1 cellular context compared by ENCODE assay signal in the genomic region with DNA sequence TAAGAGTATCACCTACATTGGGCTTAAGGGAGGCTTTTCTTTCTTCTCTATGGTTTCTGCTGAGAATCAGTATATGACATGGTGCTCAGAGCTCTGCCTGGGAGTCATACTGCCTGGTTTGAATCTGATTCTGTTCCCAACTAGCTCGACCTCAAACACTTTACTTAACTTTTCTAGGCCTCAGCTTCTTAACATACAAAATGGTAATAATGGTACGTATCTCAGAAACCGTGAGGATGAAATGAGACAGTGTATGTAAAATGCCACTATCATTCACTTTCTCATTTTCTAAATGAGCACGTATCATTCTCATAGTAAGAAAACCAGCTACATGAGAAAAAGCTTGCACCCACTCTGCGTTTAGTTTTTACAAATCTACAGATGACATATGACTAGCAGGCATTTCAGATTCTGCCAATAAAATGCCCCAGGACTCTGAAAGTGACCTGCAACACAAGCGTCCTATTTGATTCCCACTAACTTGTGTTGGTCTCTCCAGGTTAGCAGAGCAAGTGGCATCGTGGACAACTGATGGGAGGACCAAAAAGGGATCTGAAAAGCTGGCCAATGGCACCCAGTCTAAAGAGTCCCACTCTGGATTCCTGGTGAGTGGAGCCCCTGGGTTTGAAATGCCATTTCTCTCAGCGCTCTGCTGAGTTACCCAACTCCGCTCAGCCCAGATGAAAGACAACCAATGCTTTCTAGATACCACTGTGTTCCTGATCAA.
TF ChIP-seq lines count a peak whose summit lies in the region.

No MANE protein-coding gene starts in this region.

TF ChIP-seq in IMR-90, 13 proteins besides CTCF, POLR2A, EP300 and RAD21:
- TF ChIP-seq CHD1 (IDR thresholded peaks at IDR 0.05; ENCODE audit: low read depth, low read length): no peak
- TF ChIP-seq MXI1 (IDR thresholded peaks at IDR 0.05; ENCODE audit: borderline replicate concordance, low read depth, low read length): no peak
- TF ChIP-seq MAZ (IDR thresholded peaks at IDR 0.05; ENCODE audit: borderline replicate concordance, low read depth, low read length): no peak
- TF ChIP-seq FOS (IDR thresholded peaks at IDR 0.05; ENCODE audit: low read depth, low read length): no peak
- TF ChIP-seq RFX5 (IDR thresholded peaks at IDR 0.05; ENCODE audit: low read depth, low read length): no peak
- no peak for TF ChIP-seq NFE2L2 (IDR thresholded peaks at IDR 0.05; ENCODE audit: low read depth, low read length)
- TF ChIP-seq MAFK (IDR thresholded peaks at IDR 0.05; ENCODE audit: low read depth, low read length): no peak
- no peak for TF ChIP-seq RCOR1 (IDR thresholded peaks at IDR 0.05; ENCODE audit: insufficient replicate concordance, low read length)
- TF ChIP-seq, protein P1, sequence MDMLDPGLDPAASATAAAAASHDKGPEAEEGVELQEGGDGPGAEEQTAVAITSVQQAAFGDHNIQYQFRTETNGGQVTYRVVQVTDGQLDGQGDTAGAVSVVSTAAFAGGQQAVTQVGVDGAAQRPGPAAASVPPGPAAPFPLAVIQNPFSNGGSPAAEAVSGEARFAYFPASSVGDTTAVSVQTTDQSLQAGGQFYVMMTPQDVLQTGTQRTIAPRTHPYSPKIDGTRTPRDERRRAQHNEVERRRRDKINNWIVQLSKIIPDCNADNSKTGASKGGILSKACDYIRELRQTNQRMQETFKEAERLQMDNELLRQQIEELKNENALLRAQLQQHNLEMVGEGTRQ (IDR thresholded peaks at IDR 0.05; ENCODE audit: low read depth, low read length): no peak
- TF ChIP-seq CEBPB (IDR thresholded peaks at IDR 0.05; ENCODE audit: low read depth, low read length): no peak
- TF ChIP-seq, protein P2, sequence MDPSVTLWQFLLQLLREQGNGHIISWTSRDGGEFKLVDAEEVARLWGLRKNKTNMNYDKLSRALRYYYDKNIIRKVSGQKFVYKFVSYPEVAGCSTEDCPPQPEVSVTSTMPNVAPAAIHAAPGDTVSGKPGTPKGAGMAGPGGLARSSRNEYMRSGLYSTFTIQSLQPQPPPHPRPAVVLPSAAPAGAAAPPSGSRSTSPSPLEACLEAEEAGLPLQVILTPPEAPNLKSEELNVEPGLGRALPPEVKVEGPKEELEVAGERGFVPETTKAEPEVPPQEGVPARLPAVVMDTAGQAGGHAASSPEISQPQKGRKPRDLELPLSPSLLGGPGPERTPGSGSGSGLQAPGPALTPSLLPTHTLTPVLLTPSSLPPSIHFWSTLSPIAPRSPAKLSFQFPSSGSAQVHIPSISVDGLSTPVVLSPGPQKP (IDR thresholded peaks at IDR 0.05; ENCODE audit: borderline replicate concordance, low read depth, low read length): no peak
- no peak for TF ChIP-seq BHLHE40 (IDR thresholded peaks at IDR 0.05; ENCODE audit: low read depth, low read length)
- TF ChIP-seq SMC3 (IDR thresholded peaks at IDR 0.05; ENCODE audit: low read depth, low read length): no peak
TF ChIP-seq in IMR-90: peak in this region for 0.
